In the genomic region with DNA sequence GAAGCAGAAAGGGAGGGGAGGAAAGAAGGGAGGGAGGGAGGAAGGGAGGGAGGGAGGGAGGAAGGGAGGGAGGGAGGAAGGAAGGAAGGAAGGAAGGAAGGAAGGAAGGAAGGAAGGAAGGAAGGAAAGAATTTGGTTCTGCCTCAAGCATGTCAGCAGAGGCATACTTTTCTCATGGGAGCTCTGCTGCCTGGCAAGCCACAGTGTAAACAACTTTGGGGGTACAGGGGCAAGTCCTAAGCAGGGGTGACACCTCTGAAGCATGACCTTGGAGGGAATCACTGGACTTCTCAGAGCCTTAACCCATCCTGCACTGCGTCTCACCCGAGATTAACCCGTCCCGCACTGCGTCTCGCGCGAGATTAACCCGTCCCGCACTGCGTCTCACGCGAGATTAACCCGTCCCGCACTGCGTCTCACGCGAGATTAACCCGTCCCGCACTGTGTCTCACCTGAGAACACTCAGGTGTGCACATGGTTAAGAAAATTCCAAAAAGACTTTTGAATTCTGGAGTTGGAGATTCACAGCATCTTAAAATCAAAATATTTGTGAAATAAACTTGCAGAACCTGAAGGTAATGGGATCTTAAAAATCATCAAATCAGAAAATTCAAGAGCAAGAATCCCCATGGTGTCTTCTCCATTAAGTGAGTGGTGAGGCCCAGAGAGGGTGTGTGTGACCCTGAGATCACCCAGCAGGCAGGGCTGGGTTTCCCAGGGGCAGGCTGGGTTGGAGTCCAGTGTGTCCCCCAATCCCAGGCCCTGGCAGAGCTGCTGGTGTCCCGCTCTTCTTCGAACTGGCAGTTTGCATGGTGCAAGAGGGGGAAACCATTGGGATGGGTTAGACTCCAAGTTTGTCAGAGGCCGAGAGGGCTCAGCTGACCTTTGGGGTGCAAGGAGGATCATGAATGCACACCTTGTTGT, we compare ENCODE assay signal across 2 cellular contexts.
A peak's percentile ranks its signal among the peaks of the same experiment; 100 is the strongest.
TF ChIP-seq lines count a peak whose summit lies in the region.

No MANE protein-coding gene starts in this region.

TF ChIP-seq in HepG2, 621 proteins besides CTCF, POLR2A, EP300 and RAD21:
- TF ChIP-seq ZNF768 (CRISPR knock-in tag; IDR thresholded peaks at IDR 0.05) (peak; percentile 53; the same call in 1 of the 2 replicates), ZNF12 (CRISPR knock-in tag; IDR thresholded peaks at IDR 0.05) (no peak)

TF ChIP-seq in H1, 55 proteins besides CTCF, POLR2A, EP300 and RAD21:
- TF ChIP-seq, protein P1, sequence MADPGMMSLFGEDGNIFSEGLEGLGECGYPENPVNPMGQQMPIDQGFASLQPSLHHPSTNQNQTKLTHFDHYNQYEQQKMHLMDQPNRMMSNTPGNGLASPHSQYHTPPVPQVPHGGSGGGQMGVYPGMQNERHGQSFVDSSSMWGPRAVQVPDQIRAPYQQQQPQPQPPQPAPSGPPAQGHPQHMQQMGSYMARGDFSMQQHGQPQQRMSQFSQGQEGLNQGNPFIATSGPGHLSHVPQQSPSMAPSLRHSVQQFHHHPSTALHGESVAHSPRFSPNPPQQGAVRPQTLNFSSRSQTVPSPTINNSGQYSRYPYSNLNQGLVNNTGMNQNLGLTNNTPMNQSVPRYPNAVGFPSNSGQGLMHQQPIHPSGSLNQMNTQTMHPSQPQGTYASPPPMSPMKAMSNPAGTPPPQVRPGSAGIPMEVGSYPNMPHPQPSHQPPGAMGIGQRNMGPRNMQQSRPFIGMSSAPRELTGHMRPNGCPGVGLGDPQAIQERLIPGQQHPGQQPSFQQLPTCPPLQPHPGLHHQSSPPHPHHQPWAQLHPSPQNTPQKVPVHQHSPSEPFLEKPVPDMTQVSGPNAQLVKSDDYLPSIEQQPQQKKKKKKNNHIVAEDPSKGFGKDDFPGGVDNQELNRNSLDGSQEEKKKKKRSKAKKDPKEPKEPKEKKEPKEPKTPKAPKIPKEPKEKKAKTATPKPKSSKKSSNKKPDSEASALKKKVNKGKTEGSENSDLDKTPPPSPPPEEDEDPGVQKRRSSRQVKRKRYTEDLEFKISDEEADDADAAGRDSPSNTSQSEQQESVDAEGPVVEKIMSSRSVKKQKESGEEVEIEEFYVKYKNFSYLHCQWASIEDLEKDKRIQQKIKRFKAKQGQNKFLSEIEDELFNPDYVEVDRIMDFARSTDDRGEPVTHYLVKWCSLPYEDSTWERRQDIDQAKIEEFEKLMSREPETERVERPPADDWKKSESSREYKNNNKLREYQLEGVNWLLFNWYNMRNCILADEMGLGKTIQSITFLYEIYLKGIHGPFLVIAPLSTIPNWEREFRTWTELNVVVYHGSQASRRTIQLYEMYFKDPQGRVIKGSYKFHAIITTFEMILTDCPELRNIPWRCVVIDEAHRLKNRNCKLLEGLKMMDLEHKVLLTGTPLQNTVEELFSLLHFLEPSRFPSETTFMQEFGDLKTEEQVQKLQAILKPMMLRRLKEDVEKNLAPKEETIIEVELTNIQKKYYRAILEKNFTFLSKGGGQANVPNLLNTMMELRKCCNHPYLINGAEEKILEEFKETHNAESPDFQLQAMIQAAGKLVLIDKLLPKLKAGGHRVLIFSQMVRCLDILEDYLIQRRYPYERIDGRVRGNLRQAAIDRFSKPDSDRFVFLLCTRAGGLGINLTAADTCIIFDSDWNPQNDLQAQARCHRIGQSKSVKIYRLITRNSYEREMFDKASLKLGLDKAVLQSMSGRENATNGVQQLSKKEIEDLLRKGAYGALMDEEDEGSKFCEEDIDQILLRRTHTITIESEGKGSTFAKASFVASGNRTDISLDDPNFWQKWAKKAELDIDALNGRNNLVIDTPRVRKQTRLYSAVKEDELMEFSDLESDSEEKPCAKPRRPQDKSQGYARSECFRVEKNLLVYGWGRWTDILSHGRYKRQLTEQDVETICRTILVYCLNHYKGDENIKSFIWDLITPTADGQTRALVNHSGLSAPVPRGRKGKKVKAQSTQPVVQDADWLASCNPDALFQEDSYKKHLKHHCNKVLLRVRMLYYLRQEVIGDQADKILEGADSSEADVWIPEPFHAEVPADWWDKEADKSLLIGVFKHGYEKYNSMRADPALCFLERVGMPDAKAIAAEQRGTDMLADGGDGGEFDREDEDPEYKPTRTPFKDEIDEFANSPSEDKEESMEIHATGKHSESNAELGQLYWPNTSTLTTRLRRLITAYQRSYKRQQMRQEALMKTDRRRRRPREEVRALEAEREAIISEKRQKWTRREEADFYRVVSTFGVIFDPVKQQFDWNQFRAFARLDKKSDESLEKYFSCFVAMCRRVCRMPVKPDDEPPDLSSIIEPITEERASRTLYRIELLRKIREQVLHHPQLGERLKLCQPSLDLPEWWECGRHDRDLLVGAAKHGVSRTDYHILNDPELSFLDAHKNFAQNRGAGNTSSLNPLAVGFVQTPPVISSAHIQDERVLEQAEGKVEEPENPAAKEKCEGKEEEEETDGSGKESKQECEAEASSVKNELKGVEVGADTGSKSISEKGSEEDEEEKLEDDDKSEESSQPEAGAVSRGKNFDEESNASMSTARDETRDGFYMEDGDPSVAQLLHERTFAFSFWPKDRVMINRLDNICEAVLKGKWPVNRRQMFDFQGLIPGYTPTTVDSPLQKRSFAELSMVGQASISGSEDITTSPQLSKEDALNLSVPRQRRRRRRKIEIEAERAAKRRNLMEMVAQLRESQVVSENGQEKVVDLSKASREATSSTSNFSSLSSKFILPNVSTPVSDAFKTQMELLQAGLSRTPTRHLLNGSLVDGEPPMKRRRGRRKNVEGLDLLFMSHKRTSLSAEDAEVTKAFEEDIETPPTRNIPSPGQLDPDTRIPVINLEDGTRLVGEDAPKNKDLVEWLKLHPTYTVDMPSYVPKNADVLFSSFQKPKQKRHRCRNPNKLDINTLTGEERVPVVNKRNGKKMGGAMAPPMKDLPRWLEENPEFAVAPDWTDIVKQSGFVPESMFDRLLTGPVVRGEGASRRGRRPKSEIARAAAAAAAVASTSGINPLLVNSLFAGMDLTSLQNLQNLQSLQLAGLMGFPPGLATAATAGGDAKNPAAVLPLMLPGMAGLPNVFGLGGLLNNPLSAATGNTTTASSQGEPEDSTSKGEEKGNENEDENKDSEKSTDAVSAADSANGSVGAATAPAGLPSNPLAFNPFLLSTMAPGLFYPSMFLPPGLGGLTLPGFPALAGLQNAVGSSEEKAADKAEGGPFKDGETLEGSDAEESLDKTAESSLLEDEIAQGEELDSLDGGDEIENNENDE (IDR thresholded peaks at IDR 0.05; ENCODE audit: insufficient replicate concordance, low read length), result no peak
- TF ChIP-seq ASH2L (IDR thresholded peaks at IDR 0.05; ENCODE audit: low read length) (no peak), NANOG (IDR thresholded peaks at IDR 0.05; ENCODE audit: insufficient read depth, low read depth, low read length, poor library complexity, severe bottlenecking) (no peak), SRF (IDR thresholded peaks at IDR 0.05; ENCODE audit: low read depth, low read length) (no peak), EGR1 (IDR thresholded peaks at IDR 0.05; ENCODE audit: borderline replicate concordance, low read depth, low read length) (no peak), RBBP5 (IDR thresholded peaks at IDR 0.05; ENCODE audit: borderline replicate concordance, low read depth, low read length) (no peak), SIN3A (conservative IDR thresholded peaks at IDR 0.05 in 1 of 2, IDR thresholded peaks at IDR 0.05 in 1 of 2; ENCODE audit: low read depth in 1 of 2, low read length in 2 of 2) (no peak)
- TF ChIP-seq, protein P2, sequence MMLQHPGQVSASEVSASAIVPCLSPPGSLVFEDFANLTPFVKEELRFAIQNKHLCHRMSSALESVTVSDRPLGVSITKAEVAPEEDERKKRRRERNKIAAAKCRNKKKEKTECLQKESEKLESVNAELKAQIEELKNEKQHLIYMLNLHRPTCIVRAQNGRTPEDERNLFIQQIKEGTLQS (IDR thresholded peaks at IDR 0.05; ENCODE audit: insufficient read depth, low read depth, low read length), result no peak
